1 cellular context compared by ENCODE assay signal in genomic region chr16:81752876-81753227, GRCh38.
TF ChIP-seq lines count a peak whose summit lies in the region.

No MANE protein-coding gene starts in this region.

TF ChIP-seq in IMR-90, 13 proteins besides CTCF, POLR2A, EP300 and RAD21:
- no peak for TF ChIP-seq RCOR1 (IDR thresholded peaks at IDR 0.05; ENCODE audit: insufficient replicate concordance, low read length)
- no peak for TF ChIP-seq NFE2L2 (IDR thresholded peaks at IDR 0.05; ENCODE audit: low read depth, low read length)
TF ChIP-seq in IMR-90: peak in this region for 0.
